8 cellular contexts compared by ENCODE assay signal in genomic region chr3:36868614-36869436, GRCh38.
A peak's percentile ranks its signal among the peaks of the same experiment; 100 is the strongest.
DNase-seq lines count a peak whose midpoint lies in the region; ATAC-seq and TF ChIP-seq lines count a peak whose summit lies in the region.

No MANE protein-coding gene starts in this region.

- POLR2A ChIA-PET in naive thymus-derived CD4-positive, alpha-beta T cell (lab: Charles Lee) = interaction anchor here (1.1 to 2.3 kb wide), 3 partner anchors 8 to 124 kb away, joined by 3 to 7 read pairs (median 4); partner anchors contain the start of genes EPM2AIP1 and MLH1

- in situ Hi-C loops in Caki2 (cut with HindIII; ENCODE audit: low pct_unique_long_range_greater_than_20kb, low sequenced_read_pairs) = no loop called here

- H3K9me3 Mint-ChIP-seq in naive thymus-derived CD4-positive, alpha-beta T cell = no peaks in the 10 kb centered on the region

- intact Hi-C loops in naive thymus-derived CD4-positive, alpha-beta T cell (cut with micrococcal nuclease) = loop anchor here (1.0 to 5.0 kb wide), 7 partner anchors 32 to 902 kb away; no protein-coding TSS in a partner anchor

- H3K27me3 ChIP-seq in naive thymus-derived CD4-positive, alpha-beta T cell (ENCODE audit: control insufficient read depth in 2 of 2, insufficient read depth in 2 of 2, low read length in 2 of 2) = no peaks in the 10 kb centered on the region
- H3K27me3 ChIP-seq in suprapubic skin = no peaks in the 10 kb centered on the region

- H3K36me3 Mint-ChIP-seq in naive thymus-derived CD4-positive, alpha-beta T cell = peaks cover 10 to 35% (median 26%) of the 10 kb centered on the region in 5 donors

- no peaks in the 10 kb centered on the region for H3K9me3 ChIP-seq in naive thymus-derived CD4-positive, alpha-beta T cell (ENCODE audit: control insufficient read depth in 2 of 3, low read length in 3 of 3)
- no peaks in the 10 kb centered on the region for H3K9me3 ChIP-seq in suprapubic skin

- H3K4me1 Mint-ChIP-seq in naive thymus-derived CD4-positive, alpha-beta T cell = peaks cover 12 to 43% (median 36%) of the 10 kb centered on the region in 7 donors

- peak; percentile 93 for ATAC-seq in GM19372 (IDR thresholded peaks at IDR 0.05; ENCODE audit: low read depth, unreplicated experiment)
- peak; percentile 93 for ATAC-seq in HG03442 (IDR thresholded peaks at IDR 0.05; ENCODE audit: unreplicated experiment)
- peak; percentile 88 for ATAC-seq in naive thymus-derived CD4-positive, alpha-beta T cell

- peak overlapping the region in 1 of 10 donors; percentile 53 for H3K4me3 Mint-ChIP-seq in naive thymus-derived CD4-positive, alpha-beta T cell

- H3K27me3 Mint-ChIP-seq in naive thymus-derived CD4-positive, alpha-beta T cell = peaks cover 0 to 4% (median 0%) of the 10 kb centered on the region in 5 donors

- no peak overlapping the region for H3K27ac ChIP-seq in naive thymus-derived CD4-positive, alpha-beta T cell (ENCODE audit: low read depth, low read length)
- H3K27ac ChIP-seq in suprapubic skin = no peak overlapping the region

- H3K4me1 ChIP-seq in naive thymus-derived CD4-positive, alpha-beta T cell (ENCODE audit: control insufficient read depth in 2 of 2, insufficient read depth in 2 of 2, low read length in 2 of 2) = peaks cover 5 to 10% of the 10 kb centered on the region in 2 donors
- no peaks in the 10 kb centered on the region for H3K4me1 ChIP-seq in suprapubic skin

- TF ChIP-seq EP300 in suprapubic skin (IDR thresholded peaks at IDR 0.05) = no peak

- TF ChIP-seq POLR2A in erythroblast (IDR thresholded peaks at IDR 0.05; ENCODE audit: low read length) (no peak), suprapubic skin (IDR thresholded peaks at IDR 0.05) (no peak)

- peak; percentile 58 to 75 for TF ChIP-seq CTCF in suprapubic skin (IDR thresholded peaks at IDR 0.05)

- 12% methylated on average over 2 of the region's 2 CpGs for WGBS in suprapubic skin

- DNase-seq in Caki2 (ENCODE audit: low read depth) (peak; percentile 35), NCI-H82 treated with DMSO at 0.1 percent for 48 hours (lab: John Stamatoyannopoulos, UW; ENCODE audit: unreplicated experiment) (peak; percentile 44), erythroblast (lab: John Stamatoyannopoulos, UW) (peak; percentile 68 to 84), suprapubic skin (ENCODE audit: low spot score in 2 of 2) (no peak)
- DNase-seq in activated CD8-positive, alpha-beta memory T cell treated with anti-CD3 and anti-CD28 coated beads for 4 hours (ENCODE audit: low read depth in 2 of 2) = peak; percentile 6 to 21
- DNase-seq in naive thymus-derived CD4-positive, alpha-beta T cell = peak in 8 of 9 donors; percentile 27 to 55 (median 46)

- H3K36me3 ChIP-seq in naive thymus-derived CD4-positive, alpha-beta T cell (ENCODE audit: control insufficient read depth in 2 of 3, insufficient read depth in 3 of 3, low read length in 3 of 3) = peaks cover 0 to 9% (median 6%) of the 10 kb centered on the region in 3 experiments
- H3K36me3 ChIP-seq in suprapubic skin = peaks cover 7% of the 10 kb centered on the region

- CTCF ChIA-PET in naive thymus-derived CD4-positive, alpha-beta T cell (lab: Charles Lee) = interaction anchor here (0.7 to 2.5 kb wide), 16 partner anchors 11 to 98 kb away, joined by 3 to 19 read pairs (median 3); no protein-coding TSS in a partner anchor

- H3K4me3 ChIP-seq in naive thymus-derived CD4-positive, alpha-beta T cell (ENCODE audit: low read length) = no peak overlapping the region
- H3K4me3 ChIP-seq in suprapubic skin = no peak overlapping the region

- peak overlapping the region in 5 of 9 donors; percentile 26 to 81 (median 63) for H3K27ac Mint-ChIP-seq in naive thymus-derived CD4-positive, alpha-beta T cell

Comparison
In these comparisons a context has a peak if more than half of its experiments do, and no peak if none do; other contexts are left out.
1. DNase-seq: peak in Caki2 (single experiment), NCI-H82 treated with DMSO at 0.1 percent for 48 hours (single experiment), activated CD8-positive, alpha-beta memory T cell treated with anti-CD3 and anti-CD28 coated beads for 4 hours (2 of 2), erythroblast (2 of 2) and naive thymus-derived CD4-positive, alpha-beta T cell (8 of 9); none in suprapubic skin (0 of 2).
2. Peak in every context shown above with its lines, with median percentiles within 50 percentile points of each other: ATAC-seq.